In the genomic region with DNA sequence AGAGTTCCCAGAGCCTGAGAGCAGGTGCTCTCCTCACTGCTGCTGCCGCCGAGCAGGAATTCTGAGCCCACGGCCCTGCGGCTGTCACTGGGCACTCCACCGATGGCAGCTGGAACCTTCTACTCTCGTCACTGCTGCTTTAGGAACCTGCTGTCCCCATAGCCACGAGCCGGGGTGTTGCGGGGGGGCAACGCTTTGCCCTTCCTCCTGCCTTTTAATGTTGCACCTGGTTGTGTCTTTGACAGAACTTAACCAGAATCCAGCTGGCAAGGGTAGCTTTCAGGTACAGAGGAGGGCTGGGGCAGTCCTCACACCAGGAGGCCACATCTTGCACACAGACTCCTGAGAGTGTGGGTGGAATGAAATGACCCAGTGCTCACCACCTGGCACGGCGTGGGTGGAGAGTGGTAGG, we compare ENCODE assay signal across 10 cellular contexts. TPM values are rescaled to one million over a fixed set of nuclear protein-coding genes. Genes with fewer than 3 reads are reported as not detected.
A peak's percentile ranks its signal among the peaks of the same experiment; 100 is the strongest.
DNase-seq lines count a peak whose midpoint lies in the region; ATAC-seq and TF ChIP-seq lines count a peak whose summit lies in the region.
"Had no signal": no experiment of that assay in that cellular context is flagged by ENCODE, and none has a peak within 500 bp of the region (broad histone marks: within the 10 kb centered on the region; RNA-seq: fewer than 3 reads in every experiment).

No MANE protein-coding gene starts in this region.

- peaks cover 3% of the 10 kb centered on the region for H3K36me3 ChIP-seq in IMR-90 (ENCODE audit: control insufficient read depth, insufficient read depth, low read length)

- no peak overlapping the region for H3K14ac ChIP-seq in IMR-90 (replicated peaks; ENCODE audit: low read depth, low read length)

- peaks cover 19% of the 10 kb centered on the region for H3K36me3 Mint-ChIP-seq in activated CD8-positive, alpha-beta memory T cell treated with anti-CD3 and anti-CD28 coated beads, Interleukin-2, amount 10 ng/mL, durations not matched to agents 7 days and 5 days
- peaks cover 34% of the 10 kb centered on the region for H3K36me3 Mint-ChIP-seq in activated naive CD8-positive, alpha-beta T cell treated with anti-CD3 and anti-CD28 coated beads, Interleukin-2, amount 50 U/mL, for 24 hours (ENCODE audit: low read depth)
- peaks cover 40% of the 10 kb centered on the region for H3K36me3 Mint-ChIP-seq in stimulated activated memory B cell treated with anti-CD40 and anti-IgM and Interleukin-4, amounts not matched to agents 10 μg/mL and 1 μg/mL and 100 μg/mL, for 72 hours

- H3K18ac ChIP-seq in IMR-90 (ENCODE audit: low read depth, low read length) = no peak overlapping the region

- in situ Hi-C loops in IMR-90 (cut with MboI; ENCODE audit: low sequenced_read_pairs) = loop anchor here (25.0 kb wide), 1 partner anchor 440 kb away; the partner anchor contains the start of genes C2orf49 and TGFBRAP1

- no peak overlapping the region for H2AK9ac ChIP-seq in IMR-90 (replicated peaks; ENCODE audit: low read depth, low read length, poor library complexity)

- H2BK120ac ChIP-seq in IMR-90 (ENCODE audit: low read depth, low read length) = no peak overlapping the region

- H3K27ac ChIP-seq in IMR-90 (ENCODE audit: insufficient read depth, low read length) = no peak overlapping the region

- DNase-seq in activated CD8-positive, alpha-beta memory T cell treated with anti-CD3 and anti-CD28 coated beads, Interleukin-2, amount 10 ng/mL, durations not matched to agents 7 days and 5 days = no peak
- DNase-seq in activated CD8-positive, alpha-beta memory T cell treated with anti-CD3 and anti-CD28 coated beads, Interleukin-2, amount 50 U/mL, for 4 hours = no peak
- DNase-seq in IMR-90 (no peak), cerebellar nuclear complex (lab: John Stamatoyannopoulos, UW) (no peak)
- DNase-seq in activated naive CD8-positive, alpha-beta T cell treated with anti-CD3 and anti-CD28 coated beads, Interleukin-2, amount 50 U/mL, for 24 hours = no peak
- DNase-seq in stimulated activated CD4-positive, alpha-beta T cell treated with anti-CD3 and anti-CD28 coated beads, Interleukin-4, amount 100 ng/mL, for 1 hour = no peak
- DNase-seq: effector CD8-positive, alpha-beta T cell had no signal

- dilution Hi-C loops in IMR-90 (cut with HindIII; ENCODE audit: low sequenced_read_pairs, unreplicated experiment) = no loop called here

- H3K4me1 Mint-ChIP-seq in activated CD8-positive, alpha-beta memory T cell treated with anti-CD3 and anti-CD28 coated beads, Interleukin-2, amount 10 ng/mL, durations not matched to agents 7 days and 5 days = peaks cover 88% of the 10 kb centered on the region
- peaks cover 98% of the 10 kb centered on the region for H3K4me1 Mint-ChIP-seq in activated naive CD8-positive, alpha-beta T cell treated with anti-CD3 and anti-CD28 coated beads, Interleukin-2, amount 50 U/mL, for 24 hours
- H3K4me1 Mint-ChIP-seq in stimulated activated memory B cell treated with anti-CD40 and anti-IgM and Interleukin-4, amounts not matched to agents 10 μg/mL and 1 μg/mL and 100 μg/mL, for 72 hours = peaks cover 98% of the 10 kb centered on the region

- H3K4ac ChIP-seq in IMR-90 (ENCODE audit: low read depth, low read length) = no peak overlapping the region

- peak overlapping the region; percentile 81 for H3K27ac Mint-ChIP-seq in activated CD8-positive, alpha-beta memory T cell treated with anti-CD3 and anti-CD28 coated beads, Interleukin-2, amount 10 ng/mL, durations not matched to agents 7 days and 5 days
- peak overlapping the region; percentile 92 for H3K27ac Mint-ChIP-seq in activated naive CD8-positive, alpha-beta T cell treated with anti-CD3 and anti-CD28 coated beads, Interleukin-2, amount 50 U/mL, for 24 hours
- peak overlapping the region; percentile 94 for H3K27ac Mint-ChIP-seq in stimulated activated memory B cell treated with anti-CD40 and anti-IgM and Interleukin-4, amounts not matched to agents 10 μg/mL and 1 μg/mL and 100 μg/mL, for 72 hours

- no peak overlapping the region for H3K23ac ChIP-seq in IMR-90 (ENCODE audit: low read depth, low read length)

- peaks cover 34 to 88% of the 10 kb centered on the region in 2 experiments for H3K79me1 ChIP-seq in IMR-90 (ENCODE audit: low read depth in 1 of 2, low read length in 2 of 2)

- no peak for TF ChIP-seq POLR2A in IMR-90 (IDR thresholded peaks at IDR 0.05; ENCODE audit: low read depth, low read length)

- H4K91ac ChIP-seq in IMR-90 (ENCODE audit: insufficient read depth, low read depth, low read length) = no peak overlapping the region

- H3K9me3 ChIP-seq in IMR-90 (ENCODE audit: control insufficient read depth, insufficient read depth, low read length) = no peaks in the 10 kb centered on the region

- BruUV-seq in IMR-90 (replicated peaks; lab: Mats Ljungman, UMichigan) = no TSS peak

- H3K4me3 Mint-ChIP-seq in activated CD8-positive, alpha-beta memory T cell treated with anti-CD3 and anti-CD28 coated beads, Interleukin-2, amount 10 ng/mL, durations not matched to agents 7 days and 5 days = peak overlapping the region; percentile 59
- H3K4me3 Mint-ChIP-seq in activated naive CD8-positive, alpha-beta T cell treated with anti-CD3 and anti-CD28 coated beads, Interleukin-2, amount 50 U/mL, for 24 hours = peak overlapping the region; percentile 72
- H3K4me3 Mint-ChIP-seq in stimulated activated memory B cell treated with anti-CD40 and anti-IgM and Interleukin-4, amounts not matched to agents 10 μg/mL and 1 μg/mL and 100 μg/mL, for 72 hours = peak overlapping the region; percentile 66

- H3K4me1 ChIP-seq in IMR-90 (ENCODE audit: control insufficient read depth, insufficient read depth, low read length) = peaks cover 10% of the 10 kb centered on the region

- H3K9me3 Mint-ChIP-seq in activated CD8-positive, alpha-beta memory T cell treated with anti-CD3 and anti-CD28 coated beads, Interleukin-2, amount 10 ng/mL, durations not matched to agents 7 days and 5 days (ENCODE audit: low read depth) = no peaks in the 10 kb centered on the region
- H3K9me3 Mint-ChIP-seq in activated naive CD8-positive, alpha-beta T cell treated with anti-CD3 and anti-CD28 coated beads, Interleukin-2, amount 50 U/mL, for 24 hours = no peaks in the 10 kb centered on the region
- H3K9me3 Mint-ChIP-seq in stimulated activated memory B cell treated with anti-CD40 and anti-IgM and Interleukin-4, amounts not matched to agents 10 μg/mL and 1 μg/mL and 100 μg/mL, for 72 hours = no peaks in the 10 kb centered on the region

- peak; percentile 2 for ATAC-seq in activated CD8-positive, alpha-beta memory T cell treated with anti-CD3 and anti-CD28 coated beads, Interleukin-2, amount 10 ng/mL, durations not matched to agents 7 days and 5 days
- ATAC-seq in IMR-90 (ENCODE audit: low read depth) (no peak), GM21786 (IDR thresholded peaks at IDR 0.05; ENCODE audit: unreplicated experiment) (no peak)
- ATAC-seq in activated naive CD8-positive, alpha-beta T cell treated with anti-CD3 and anti-CD28 coated beads, Interleukin-2, amount 50 U/mL, for 24 hours = peak; percentile 13
- peak; percentile 66 for ATAC-seq in stimulated activated memory B cell treated with anti-CD40 and anti-IgM and Interleukin-4, amounts not matched to agents 10 μg/mL and 1 μg/mL and 100 μg/mL, for 72 hours

- no peak overlapping the region for H2BK15ac ChIP-seq in IMR-90 (ENCODE audit: low read depth, low read length)

- no peaks in the 10 kb centered on the region for H3K27me3 ChIP-seq in IMR-90 (ENCODE audit: control insufficient read depth, insufficient read depth, low read length)

- peaks cover 64% of the 10 kb centered on the region for H4K20me1 ChIP-seq in IMR-90 (ENCODE audit: insufficient read depth, low read length)

- CTCF ChIA-PET in activated CD8-positive, alpha-beta memory T cell treated with anti-CD3 and anti-CD28 coated beads, Interleukin-2, amount 10 ng/mL, durations not matched to agents 7 days and 5 days (lab: Charles Lee) = interaction anchor here (1.2 to 4.4 kb wide), 3 partner anchors 10 to 318 kb away, joined by 3 to 35 read pairs (median 3); no protein-coding TSS in a partner anchor
- CTCF ChIA-PET in IMR-90 (lab: Yijun Ruan, JAX) = no interaction called here

- H2AK5ac ChIP-seq in IMR-90 (ENCODE audit: low read depth, low read length) = no peak overlapping the region

- H4K8ac ChIP-seq in IMR-90 (ENCODE audit: low read depth in 2 of 2, low read length in 2 of 2) = no peak overlapping the region

- no peak for TF ChIP-seq RAD21 in IMR-90 (IDR thresholded peaks at IDR 0.05; ENCODE audit: low read length)

- H3K4me2 ChIP-seq in IMR-90 (ENCODE audit: low read depth, low read length) = no peak overlapping the region
- H3K4me2 ChIP-seq: smooth muscle cell had no signal

- no peak for TF ChIP-seq CTCF in IMR-90 (conservative IDR thresholded peaks at IDR 0.05; ENCODE audit: low read depth, low read length)

- no peaks in the 10 kb centered on the region for H3K27me3 Mint-ChIP-seq in activated CD8-positive, alpha-beta memory T cell treated with anti-CD3 and anti-CD28 coated beads, Interleukin-2, amount 10 ng/mL, durations not matched to agents 7 days and 5 days
- H3K27me3 Mint-ChIP-seq in activated naive CD8-positive, alpha-beta T cell treated with anti-CD3 and anti-CD28 coated beads, Interleukin-2, amount 50 U/mL, for 24 hours = no peaks in the 10 kb centered on the region
- H3K27me3 Mint-ChIP-seq in stimulated activated memory B cell treated with anti-CD40 and anti-IgM and Interleukin-4, amounts not matched to agents 10 μg/mL and 1 μg/mL and 100 μg/mL, for 72 hours = no peaks in the 10 kb centered on the region

- no peak overlapping the region for H3K9ac ChIP-seq in IMR-90 (ENCODE audit: low read depth, low read length)

- peaks cover 24% of the 10 kb centered on the region for H3K9me1 ChIP-seq in IMR-90 (ENCODE audit: insufficient read depth, low read length)

- H2BK20ac ChIP-seq in IMR-90 (ENCODE audit: low read depth, low read length) = no peak overlapping the region

- intact Hi-C loops in IMR-90 (cut with micrococcal nuclease) = no loop called here

- WGBS in IMR-90 (ENCODE audit: extremely low coverage in 2 of 2, insufficient read length in 1 of 2), 2 experiments = 92% methylated on average over 10 of the region's 12 CpGs; no CpG with 5 or more reads in 1 of the 2 experiments

- no peak overlapping the region for H4K5ac ChIP-seq in IMR-90 (ENCODE audit: low read depth, low read length)

- H2BK5ac ChIP-seq in IMR-90 (ENCODE audit: low read depth, low read length, poor library complexity, severe bottlenecking) = no peak overlapping the region

- POLR2A ChIA-PET in IMR-90 (lab: Charles Lee; ENCODE audit: unreplicated experiment) = no interaction called here

- no peak overlapping the region for H3K4me3 ChIP-seq in IMR-90 (ENCODE audit: insufficient read depth, low read depth, low read length)
- H3K4me3 ChIP-seq: smooth muscle cell had no signal

- no peak overlapping the region for H3K56ac ChIP-seq in IMR-90 (ENCODE audit: extremely low read depth, insufficient read depth, low read length)

- peak overlapping the region; percentile 23 for H2AFZ ChIP-seq in IMR-90 (replicated peaks; ENCODE audit: low read length, poor library complexity)

RNA-seq across cellular contexts. Expression of gene NCK2, which starts 32.4 kb away (rescaled TPM):
- total RNA-seq in activated CD8-positive, alpha-beta memory T cell treated with anti-CD3 and anti-CD28 coated beads, Interleukin-2, amount 10 ng/mL, durations not matched to agents 7 days and 5 days = 10 to 100 TPM; 51.6 to 54.1 TPM
- total RNA-seq in IMR-90 (2012; rRNA removed) = 15.8 and 25.8 TPM in 2 replicates
- polyA plus RNA-seq in IMR-90 (2012; rRNA removed) = 22.2 and 29.5 TPM in 2 replicates
- polyA plus RNA-seq in IMR-90 (2012; cell fraction: cytosol; rRNA removed) = 21.0 and 45.4 TPM in 2 replicates
- polyA plus RNA-seq in IMR-90 (2012; cell fraction: nucleus; rRNA removed; ENCODE audit: low replicate concordance) = 13.7 and 14.9 TPM in 2 replicates

Comparison
In these comparisons a context has a peak if more than half of its experiments do, and no peak if none do; other contexts are left out.
1. ATAC-seq: peak in activated CD8-positive, alpha-beta memory T cell treated with anti-CD3 and anti-CD28 coated beads, Interleukin-2, amount 10 ng/mL, durations not matched to agents 7 days and 5 days (single experiment), activated naive CD8-positive, alpha-beta T cell treated with anti-CD3 and anti-CD28 coated beads, Interleukin-2, amount 50 U/mL, for 24 hours (single experiment) and stimulated activated memory B cell treated with anti-CD40 and anti-IgM and Interleukin-4, amounts not matched to agents 10 μg/mL and 1 μg/mL and 100 μg/mL, for 72 hours (single experiment); none in IMR-90 (single experiment) and GM21786 (single experiment).
2. Peak in every context shown above with its lines, with median percentiles within 50 percentile points of each other: H3K27ac Mint-ChIP-seq and H3K4me3 Mint-ChIP-seq.